ENCODE assay signal across 12 cellular contexts in the genomic region with DNA sequence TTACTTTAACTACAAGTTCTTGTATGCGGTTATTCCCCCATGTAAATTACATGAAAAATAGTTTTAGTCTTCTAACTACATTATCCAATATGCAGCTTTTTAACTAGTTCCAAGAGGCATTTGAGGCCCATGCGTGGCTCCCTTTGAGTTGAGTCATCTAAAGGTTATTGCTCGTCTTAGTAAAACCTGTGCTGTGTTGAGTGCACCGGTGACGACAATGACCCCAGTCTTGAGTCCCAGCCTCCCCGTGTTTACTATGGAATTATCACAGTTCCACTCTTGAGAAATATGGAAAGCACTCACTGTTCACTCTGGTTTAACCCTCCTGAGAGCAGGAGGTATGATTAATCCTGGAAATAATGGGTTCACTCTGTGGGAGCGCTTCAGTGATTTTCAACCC.
"Had no signal": no experiment of that assay in that cellular context is flagged by ENCODE, and none has a peak within 500 bp of the region (broad histone marks: within the 10 kb centered on the region; RNA-seq: fewer than 3 reads in every experiment).

No MANE protein-coding gene starts in this region.

- ATAC-seq: T-helper 17 cell had no signal

- H3K27ac ChIP-seq: ovary, uterus had no signal

- DNase-seq: activated CD4-positive, alpha-beta T cell treated with anti-CD3 and anti-CD28 coated beads, Interleukin-2, amount 10 ng/mL, durations not matched to agents 7 days and 5 days; activated CD4-positive, CD25-positive, alpha-beta regulatory T cell; activated naive CD4-positive, alpha-beta T cell treated with anti-CD3 and anti-CD28 coated beads for 36 hours; activated T-cell treated with anti-CD3 and anti-CD28 coated beads for 4 hours; sigmoid colon; stimulated activated CD4-positive, alpha-beta T cell treated with anti-CD3 and anti-CD28 coated beads, Interleukin-1b, Interleukin-23, amount 100 ng/mL, for 48 hours; T-helper 17 cell; uterus had no signal

- H3K27me3 ChIP-seq: ovary, sigmoid colon, tibial nerve, uterus had no signal

- H3K4me3 Mint-ChIP-seq: activated CD4-positive, alpha-beta T cell treated with anti-CD3 and anti-CD28 coated beads, Interleukin-2, amount 10 ng/mL, durations not matched to agents 7 days and 5 days; activated naive CD4-positive, alpha-beta T cell treated with anti-CD3 and anti-CD28 coated beads for 36 hours; nephron; T-helper 17 cell had no signal

- H3K9me3 Mint-ChIP-seq: activated T-helper 2 cell treated with anti-CD3 and anti-CD28 coated beads, Interferon-gamma antibody, Interleukin-2, Interleukin-4, amounts not matched to agents 10 μg/mL and 5 μg/mL and 100 μg/mL, durations not matched to agents 14 hours and 24 hours and 36 hours; nephron had no signal

- H3K9me3 ChIP-seq: ovary, sigmoid colon, tibial nerve, uterus had no signal

- H3K27ac Mint-ChIP-seq: activated CD4-positive, alpha-beta T cell treated with anti-CD3 and anti-CD28 coated beads, Interleukin-2, amount 10 ng/mL, durations not matched to agents 7 days and 5 days; activated naive CD4-positive, alpha-beta T cell treated with anti-CD3 and anti-CD28 coated beads for 36 hours; activated T-helper 2 cell treated with anti-CD3 and anti-CD28 coated beads, Interferon-gamma antibody, Interleukin-2, Interleukin-4, amounts not matched to agents 10 μg/mL and 5 μg/mL and 100 μg/mL, durations not matched to agents 14 hours and 24 hours and 36 hours; nephron; T-helper 17 cell had no signal

- H3K27me3 Mint-ChIP-seq: activated CD4-positive, alpha-beta T cell treated with anti-CD3 and anti-CD28 coated beads, Interleukin-2, amount 10 ng/mL, durations not matched to agents 7 days and 5 days; T-helper 17 cell had no signal

- H3K4me3 ChIP-seq: ovary, sigmoid colon, tibial nerve, uterus had no signal

- H3K36me3 ChIP-seq: ovary, sigmoid colon, tibial nerve, uterus had no signal
